ENCODE assay signal across 20 cellular contexts in the genomic region with DNA sequence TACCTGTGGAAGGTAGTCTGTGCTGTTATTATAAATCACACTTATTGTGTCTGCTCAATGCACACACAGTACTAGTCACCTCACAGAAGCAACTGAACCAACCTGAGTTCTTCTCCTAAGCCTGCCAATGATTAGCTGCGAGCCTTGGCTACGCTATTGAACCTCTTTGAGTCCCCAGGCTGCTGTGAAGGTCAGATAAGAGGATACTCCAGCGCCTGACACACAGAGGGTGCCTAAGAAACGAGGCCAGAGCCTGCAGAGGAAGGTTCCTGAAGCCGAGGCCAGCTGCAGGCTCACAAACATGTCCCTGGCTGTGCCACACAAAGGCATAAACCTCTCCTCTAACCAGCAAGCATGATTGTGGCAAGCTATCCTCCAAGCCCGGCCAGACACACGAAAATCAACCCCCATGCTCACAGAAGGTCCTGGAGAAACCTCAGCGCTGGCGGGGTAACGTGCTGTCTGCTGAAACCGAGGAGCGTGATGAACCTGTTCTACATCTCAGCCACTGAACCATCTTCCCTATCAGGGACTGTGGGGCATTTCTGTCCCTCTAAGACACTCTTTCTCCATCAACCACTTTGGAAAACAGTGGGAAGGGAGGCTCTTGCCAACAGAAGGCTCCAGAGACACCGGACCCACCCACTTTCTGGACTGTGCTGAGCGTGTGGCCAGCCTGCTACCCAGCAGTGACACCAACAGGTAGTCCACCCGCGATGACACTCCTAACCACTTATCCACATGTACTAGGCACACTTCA. TPM values are rescaled to one million over a fixed set of nuclear protein-coding genes. Genes with fewer than 3 reads are reported as not detected.
DNase-seq lines count a peak whose midpoint lies in the region; ATAC-seq and TF ChIP-seq lines count a peak whose summit lies in the region.
"Had no signal": no experiment of that assay in that cellular context is flagged by ENCODE, and none has a peak within 500 bp of the region (broad histone marks: within the 10 kb centered on the region; RNA-seq: fewer than 3 reads in every experiment).

No MANE protein-coding gene starts in this region.

- H3K4me1 ChIP-seq in spleen (peaks cover 0 to 33% (median 10%) of the 10 kb centered on the region in 6 donors), foreskin keratinocyte (no peaks in the 10 kb centered on the region)

- intact Hi-C loops in left cardiac atrium (cut with DNase I) (no loop called here), spleen (cut with DNase I; ENCODE audit: low total_unique reads) (no loop called here), posterior vena cava (cut with DNase I) (loop anchor here in 1 of 2 donors (10.0 kb wide), 1 partner anchor 428 kb away; no protein-coding TSS in a partner anchor)

- no peak for TF ChIP-seq POLR2A in spleen (IDR thresholded peaks at IDR 0.05)

- H3K4me3 ChIP-seq in spleen: no peak overlapping the region
- H3K4me3 ChIP-seq: vagina had no signal

- TF ChIP-seq CTCF in spleen (IDR thresholded peaks at IDR 0.05 in 8 of 11, conservative IDR thresholded peaks at IDR 0.05 in 3 of 11): no peak
- TF ChIP-seq CTCF in foreskin keratinocyte (conservative IDR thresholded peaks at IDR 0.05): no peak

- DNase-seq in HUDEP-2 (lab: John Stamatoyannopoulos, UW; ENCODE audit: unreplicated experiment in 76 of 76) (peak in 65 of 76 experiments; percentile 9 to 75 (median 48)), left cardiac atrium (peak; percentile 22), spleen (peak; percentile 53), posterior vena cava (ENCODE audit: low spot score) (no peak), foreskin keratinocyte (no peak), 8988T (no peak)
- DNase-seq: activated CD4-positive, alpha-beta T cell treated with anti-CD3 and anti-CD28 coated beads, Interleukin-2, amount 50 U/mL, for 1 hour; activated naive CD4-positive, alpha-beta T cell; foreskin melanocyte; Karpas-422; left colon; NCI-H1092 treated with DMSO at 0.1 percent for 48 hours; NCI-H2171 treated with DMSO at 0.1 percent for 48 hours; occipital lobe; stimulated activated CD4-positive, alpha-beta T cell treated with anti-CD3 and anti-CD28 coated beads, Interleukin-2, amount 100 ng/mL, for 24 hours; stimulated activated naive CD8-positive, alpha-beta T cell treated with anti-CD3 and anti-CD28 coated beads, Interleukin-15, amount 100 ng/mL, for 72 hours; SW 1271 had no signal

- peaks cover 0 to 19% (median 0%) of the 10 kb centered on the region in 6 donors for H3K36me3 ChIP-seq in spleen
- H3K36me3 ChIP-seq: vagina had no signal

- H3K9me3 ChIP-seq in spleen: no peaks in the 10 kb centered on the region
- H3K9me3 ChIP-seq: vagina had no signal

- H3K27ac ChIP-seq in angular gyrus (ENCODE audit: low read depth, low read length) (peak overlapping the region; percentile 62), spleen (no peak overlapping the region), foreskin keratinocyte (no peak overlapping the region)
- H3K27ac ChIP-seq: vagina had no signal

- ATAC-seq in left cardiac atrium (peak in 1 of 2 donors; percentile 25), foreskin keratinocyte (no peak)
- ATAC-seq: left colon; sciatic nerve; stimulated activated naive CD8-positive, alpha-beta T cell treated with anti-CD3 and anti-CD28 coated beads, Interleukin-15, amount 100 ng/mL, for 72 hours had no signal

- H3K27me3 ChIP-seq in spleen (replicated peaks in 1 of 7): no peaks in the 10 kb centered on the region
- no peaks in the 10 kb centered on the region for H3K27me3 ChIP-seq in foreskin keratinocyte
- H3K27me3 ChIP-seq: vagina had no signal

- WGBS in spleen, 5 donors: 76 to 90% (median 84%) methylated on average over 13 to 16 of the region's 16 CpGs

RNA-seq across cellular contexts. Expression of gene SLC25A51, which starts 53.2 kb away (rescaled TPM):
- 10 to 100 TPM; 30.2 to 30.3 TPM for total RNA-seq in left cardiac atrium
- 10 to 100 TPM; 22.3 to 36.9 (median 32.9) TPM for total RNA-seq in spleen
- 1 to 10 TPM; 3.7 to 7.4 (median 5.1) TPM for polyA plus RNA-seq in spleen
- total RNA-seq in posterior vena cava: 10 to 100 TPM; 28.1 to 28.6 TPM
- 31.1 and 31.8 TPM in 2 replicates for total RNA-seq in foreskin keratinocyte
- polyA plus RNA-seq in foreskin keratinocyte: 7.8 and 9.1 TPM in 2 replicates

Comparison
In these comparisons a context has a peak if more than half of its experiments do, and no peak if none do; other contexts are left out.
1. DNase-seq: peak in HUDEP-2 (65 of 76), left cardiac atrium (single experiment) and spleen (single experiment); none in posterior vena cava (single experiment), foreskin keratinocyte (0 of 2) and 8988T (single experiment).